ENCODE assay signal across 19 cellular contexts in genomic region chr16:57730771-57731730, GRCh38. TPM values are rescaled to one million over a fixed set of nuclear protein-coding genes. Genes with fewer than 3 reads are reported as not detected.
"Had no signal": no experiment of that assay in that cellular context is flagged by ENCODE, and none has a peak within 500 bp of the region (broad histone marks: within the 10 kb centered on the region; RNA-seq: fewer than 3 reads in every experiment).

No MANE protein-coding gene starts in this region.

- DNase-seq: activated CD4-positive, alpha-beta T cell treated with anti-CD3 and anti-CD28 coated beads, Interleukin-2, amount 10 ng/mL, durations not matched to agents 24 days and 14 days; activated CD8-positive, alpha-beta T cell treated with anti-CD3 and anti-CD28 coated beads for 36 hours; activated naive CD4-positive, alpha-beta T cell treated with anti-CD3 and anti-CD28 coated beads, Interleukin-2, amount 50 U/mL, for 16 hours; activated T-cell treated with anti-CD3 and anti-CD28 coated beads, Interleukin-2, amount 50 U/mL, for 1 hour; cerebellar nuclear complex; effector CD4-positive, alpha-beta T cell; esophagus squamous epithelium; left colon; lower lobe of right lung; nucleus accumbens; retina; T-cell; uterus had no signal

- H3K27me3 Mint-ChIP-seq: activated CD4-positive, alpha-beta T cell treated with anti-CD3 and anti-CD28 coated beads, Interleukin-2, amount 10 ng/mL, durations not matched to agents 24 days and 14 days; activated CD8-positive, alpha-beta T cell treated with anti-CD3 and anti-CD28 coated beads for 36 hours; activated T-helper 17 cell treated with anti-CD3 and anti-CD28 coated beads, Interleukin-2, amount 50 U/mL, for 72 hours; natural killer cell treated with Interleukin-12 subunit alpha and Interleukin-12 subunit beta and Interleukin-15 and Interleukin-18, amount 100 ng/mL, for 72 hours; T-cell had no signal

- H3K9me3 Mint-ChIP-seq: natural killer cell treated with Interleukin-12 subunit alpha and Interleukin-12 subunit beta and Interleukin-15 and Interleukin-18, amount 100 ng/mL, for 72 hours had no signal

- H3K4me3 Mint-ChIP-seq: activated CD4-positive, alpha-beta T cell treated with anti-CD3 and anti-CD28 coated beads, Interleukin-2, amount 10 ng/mL, durations not matched to agents 24 days and 14 days; activated CD8-positive, alpha-beta T cell treated with anti-CD3 and anti-CD28 coated beads for 36 hours; activated T-helper 17 cell treated with anti-CD3 and anti-CD28 coated beads, Interleukin-2, amount 50 U/mL, for 72 hours; mesothelial cell of epicardium; natural killer cell treated with Interleukin-12 subunit alpha and Interleukin-12 subunit beta and Interleukin-15 and Interleukin-18, amount 100 ng/mL, for 72 hours; stimulated activated naive CD8-positive, alpha-beta T cell treated with anti-CD3 and anti-CD28 coated beads, Interleukin-15, Interleukin-2, amounts not matched to agents 100 ng/mL and 50 ng/mL, for 24 hours; T-cell had no signal

- H3K27ac Mint-ChIP-seq: activated CD4-positive, alpha-beta T cell treated with anti-CD3 and anti-CD28 coated beads, Interleukin-2, amount 10 ng/mL, durations not matched to agents 24 days and 14 days; activated CD8-positive, alpha-beta T cell treated with anti-CD3 and anti-CD28 coated beads for 36 hours; activated T-helper 17 cell treated with anti-CD3 and anti-CD28 coated beads, Interleukin-2, amount 50 U/mL, for 72 hours; mesothelial cell of epicardium; stimulated activated naive CD8-positive, alpha-beta T cell treated with anti-CD3 and anti-CD28 coated beads, Interleukin-15, Interleukin-2, amounts not matched to agents 100 ng/mL and 50 ng/mL, for 24 hours; T-cell had no signal

RNA-seq across cellular contexts. Expression of gene DRC7, which starts 36.4 kb away (rescaled TPM):
- total RNA-seq: activated CD4-positive, alpha-beta T cell treated with anti-CD3 and anti-CD28 coated beads, Interleukin-2, amount 10 ng/mL, durations not matched to agents 24 days and 14 days; activated T-helper 17 cell treated with anti-CD3 and anti-CD28 coated beads, Interleukin-2, amount 50 U/mL, for 72 hours; bronchial epithelial cell; left colon; mesothelial cell of epicardium; natural killer cell treated with Interleukin-12 subunit alpha and Interleukin-12 subunit beta and Interleukin-15 and Interleukin-18, amount 100 ng/mL, for 72 hours; skeletal muscle tissue; T-cell had no signal
